ENCODE assay signal across 13 cellular contexts in the genomic region with DNA sequence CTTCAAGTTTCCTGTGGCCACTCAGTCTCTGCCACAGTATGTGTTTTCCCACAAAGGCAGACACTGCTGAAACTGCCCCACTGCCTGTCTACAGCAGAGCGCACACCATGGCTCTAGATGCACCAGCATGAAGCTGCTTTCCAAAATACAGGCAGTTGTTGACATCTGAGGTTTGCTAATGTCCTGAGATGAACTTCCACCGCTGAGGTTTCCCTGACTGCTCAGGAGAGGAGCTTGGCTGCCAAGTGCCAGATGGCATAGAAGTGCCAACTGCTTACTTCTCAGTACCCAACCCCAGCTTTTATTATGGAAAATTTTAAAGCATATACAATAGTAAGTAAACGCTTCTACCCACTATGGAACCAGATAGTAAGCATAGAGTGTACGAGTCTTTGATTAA.
DNase-seq lines count a peak whose midpoint lies in the region; FAIRE-seq and TF ChIP-seq lines count a peak whose summit lies in the region.
"Had no signal": no experiment of that assay in that cellular context is flagged by ENCODE, and none has a peak within 500 bp of the region (broad histone marks: within the 10 kb centered on the region; RNA-seq: fewer than 3 reads in every experiment).

No MANE protein-coding gene starts in this region.

- BruUV-seq in PC-9 (replicated peaks; lab: Mats Ljungman, UMichigan): no TSS peak

- intact Hi-C loops in PC-9 (cut with micrococcal nuclease; ENCODE audit: unreplicated experiment): no loop called here

- H3K4me1 ChIP-seq in PC-9 (replicated peaks; ENCODE audit: insufficient read depth): peaks cover 26% of the 10 kb centered on the region
- peaks cover 13% of the 10 kb centered on the region for H3K4me1 ChIP-seq in keratinocyte (ENCODE audit: control insufficient read depth, extremely low read depth, insufficient read depth, low read length)

- H4K20me1 ChIP-seq in PC-9 (ENCODE audit: insufficient read depth) (no peaks in the 10 kb centered on the region), keratinocyte (ENCODE audit: control insufficient read depth, extremely low read depth, insufficient read depth, low read length) (no peaks in the 10 kb centered on the region)

- dilution Hi-C loops in keratinocyte (cut with MboI; ENCODE audit: extremely low pct_ligation_motif_present, low sequenced_read_pairs): no loop called here

- no peak for FAIRE-seq in keratinocyte (lab: Jason Lieb, UNC)
- FAIRE-seq: G401.6 had no signal

- H3K36me3 ChIP-seq in PC-9 (ENCODE audit: low read depth): no peaks in the 10 kb centered on the region
- H3K36me3 ChIP-seq in keratinocyte (ENCODE audit: control insufficient read depth in 2 of 2, extremely low read depth in 1 of 2, insufficient read depth in 2 of 2, low read length in 2 of 2): no peaks in the 10 kb centered on the region

- no peaks in the 10 kb centered on the region for H3K9me2 ChIP-seq in PC-9 (ENCODE audit: insufficient read depth)

- no peak for TF ChIP-seq CTCF in AG10803 (conservative IDR thresholded peaks at IDR 0.05; ENCODE audit: low read length)
- no peak for TF ChIP-seq CTCF in PC-9 (conservative IDR thresholded peaks at IDR 0.05)
- TF ChIP-seq CTCF in keratinocyte (optimal IDR thresholded peaks at IDR 0.05 in 1 of 3, IDR thresholded peaks at IDR 0.05 in 1 of 3, conservative IDR thresholded peaks at IDR 0.05 in 1 of 3; ENCODE audit: extremely low read depth in 1 of 3, insufficient read depth in 2 of 3, low read length in 3 of 3): no peak

- H2AFZ ChIP-seq in PC-9: peak overlapping the region; percentile 60; the same call in 1 of the 2 replicates
- peak overlapping the region; percentile 51 for H2AFZ ChIP-seq in keratinocyte (ENCODE audit: control insufficient read depth, low read length)

- H3K9me1 ChIP-seq in keratinocyte (ENCODE audit: control insufficient read depth, extremely low read depth, insufficient read depth, low read length): no peaks in the 10 kb centered on the region

- H3K27ac ChIP-seq in PC-9 (no peak overlapping the region), keratinocyte (ENCODE audit: control insufficient read depth, insufficient read depth, low read length) (no peak overlapping the region)

- no peaks in the 10 kb centered on the region for H3K9me3 ChIP-seq in PC-9 (ENCODE audit: insufficient read depth, low read depth)
- no peaks in the 10 kb centered on the region for H3K9me3 ChIP-seq in keratinocyte (ENCODE audit: control insufficient read depth, low read depth, low read length)

- peaks cover 7% of the 10 kb centered on the region; the same call in 1 of the 2 replicates for H3F3A ChIP-seq in PC-9 (ENCODE audit: insufficient read depth, low read depth)

- H3K27me3 ChIP-seq in PC-9 (ENCODE audit: insufficient read depth, low read depth) (no peaks in the 10 kb centered on the region), keratinocyte (ENCODE audit: control insufficient read depth, extremely low read depth, insufficient read depth, low read length) (no peaks in the 10 kb centered on the region)

- POLR2A ChIA-PET in PC-9 (lab: Charles Lee; ENCODE audit: unreplicated experiment): no interaction called here

- DNase-seq in AG10803 (ENCODE audit: low read depth) (peak; percentile 15), H4 (ENCODE audit: low spot score) (peak; percentile 90), PC-9 (no peak), keratinocyte (ENCODE audit: low read depth, low spot score) (no peak), 8988T (no peak), occipital lobe (lab: John Stamatoyannopoulos, UW) (no peak), CD1c-positive myeloid dendritic cell (ENCODE audit: extremely low spot score) (no peak)
- DNase-seq in activated naive CD4-positive, alpha-beta T cell treated with Interleukin-2 at 50 U/mL for 16 hours: no peak
- DNase-seq: activated CD4-positive, CD25-positive, alpha-beta regulatory T cell; H7; stimulated activated CD4-positive, alpha-beta T cell treated with anti-CD3 and anti-CD28 coated beads, Interleukin-4, amount 100 ng/mL, for 4 hours; stimulated activated naive CD4-positive, alpha-beta T cell treated with Interleukin-2 at 50 U/mL for 16 hours had no signal

- H3K4me2 ChIP-seq in PC-9 (no peak overlapping the region), keratinocyte (ENCODE audit: control insufficient read depth, extremely low read depth, insufficient read depth, low read depth, low read length) (no peak overlapping the region)

- H3K9ac ChIP-seq in keratinocyte (ENCODE audit: control insufficient read depth, extremely low read depth, insufficient read depth, low read length): no peak overlapping the region

- CTCF ChIA-PET in PC-9 (lab: Charles Lee): no interaction called here

- H3K79me2 ChIP-seq in PC-9 (ENCODE audit: low read depth): no peaks in the 10 kb centered on the region
- no peaks in the 10 kb centered on the region for H3K79me2 ChIP-seq in keratinocyte (ENCODE audit: control insufficient read depth, insufficient read depth, low read length)

- H3K4me3 ChIP-seq in AG10803 (ENCODE audit: low read length): no peak overlapping the region
- H3K4me3 ChIP-seq in PC-9: no peak overlapping the region
- no peak overlapping the region for H3K4me3 ChIP-seq in keratinocyte (ENCODE audit: control insufficient read depth in 2 of 3, extremely low read depth in 1 of 3, insufficient read depth in 2 of 3, low read depth in 1 of 3, low read length in 3 of 3)

Comparison
In these comparisons a context has a peak if more than half of its experiments do, and no peak if none do; other contexts are left out.
1. DNase-seq: peak in AG10803 (single experiment) and H4 (single experiment); none in PC-9 (0 of 2), keratinocyte (single experiment), activated naive CD4-positive, alpha-beta T cell treated with Interleukin-2 at 50 U/mL for 16 hours (single experiment), 8988T (single experiment), occipital lobe (single experiment) and CD1c-positive myeloid dendritic cell (single experiment).